Comparison of ENCODE assay signal across 1 cellular context in genomic region chr3:48016336-48016973, GRCh38.
TF ChIP-seq lines count a peak whose summit lies in the region.

Gene MAP4 (minus strand): TSS chr3:48016416. CDS start chr3:47998860, 17,556 bp downstream.

TF ChIP-seq in SK-N-SH, 30 proteins besides CTCF, POLR2A, EP300 and RAD21 (continued from another document):
- TF ChIP-seq REST (IDR thresholded peaks at IDR 0.05; ENCODE audit: low read depth, low read length) (no peak), FOSL2 (IDR thresholded peaks at IDR 0.05; ENCODE audit: borderline replicate concordance, low read depth) (no peak), MEF2A (IDR thresholded peaks at IDR 0.05; ENCODE audit: borderline replicate concordance, low read depth) (peak; percentile 49; the same call in 1 of the 2 replicates), RCOR1 (IDR thresholded peaks at IDR 0.05; ENCODE audit: low read length) (no peak), USF1 (IDR thresholded peaks at IDR 0.05; ENCODE audit: borderline replicate concordance, low read depth) (peak; percentile 35; the same call in 1 of the 2 replicates), PBX3 (IDR thresholded peaks at IDR 0.05) (no peak)
TF ChIP-seq in SK-N-SH: peak in this region for 6.
